ENCODE assay signal across 16 cellular contexts in the genomic region with DNA sequence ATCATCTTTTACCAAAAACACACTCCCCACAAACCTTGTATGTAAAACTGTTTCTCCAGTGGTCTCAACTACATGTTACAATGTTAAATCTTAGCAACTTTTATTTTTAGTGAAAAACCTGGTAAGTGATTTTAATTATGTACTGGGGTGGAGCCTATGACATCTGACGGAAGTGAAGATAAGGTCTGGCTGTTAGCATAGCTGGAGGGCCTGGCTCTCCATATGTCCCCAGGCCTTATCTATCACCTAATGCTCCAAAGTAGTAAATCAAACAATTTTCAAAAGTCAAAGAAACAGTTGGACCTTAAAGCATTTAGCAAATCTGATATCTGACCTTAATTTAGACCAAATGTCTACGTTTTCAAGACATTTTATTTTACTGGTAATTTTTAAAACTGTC.
"Had no signal": no experiment of that assay in that cellular context is flagged by ENCODE, and none has a peak within 500 bp of the region (broad histone marks: within the 10 kb centered on the region; RNA-seq: fewer than 3 reads in every experiment).

No MANE protein-coding gene starts in this region.

- H3K27ac Mint-ChIP-seq: activated naive CD4-positive, alpha-beta T cell treated with anti-CD3 and anti-CD28 coated beads, Interleukin-2, amount 50 U/mL, for 72 hours; naive B cell; neural progenitor cell; stimulated activated naive CD8-positive, alpha-beta T cell treated with anti-CD3 and anti-CD28 coated beads, Interleukin-15, Interleukin-2, amounts not matched to agents 100 ng/mL and 50 ng/mL, for 24 hours; T-helper 1 cell treated with Interleukin-12 subunit alpha and Interleukin-12 subunit beta and Interleukin-4 antibody, amounts not matched to agents 30 μg/mL and 1 μg/mL, for 36 hours had no signal

- H3K36me3 Mint-ChIP-seq: neural progenitor cell had no signal

- H3K9me3 Mint-ChIP-seq: stimulated activated naive CD8-positive, alpha-beta T cell treated with anti-CD3 and anti-CD28 coated beads, Interleukin-15, Interleukin-2, amounts not matched to agents 100 ng/mL and 50 ng/mL, for 24 hours had no signal

- H3K4me3 ChIP-seq: neural progenitor cell, prostate gland, right atrium auricular region, suprapubic skin, vagina had no signal

- H3K27ac ChIP-seq: neural progenitor cell, prostate gland, right atrium auricular region, suprapubic skin, vagina had no signal

- H3K4me2 ChIP-seq: neural progenitor cell had no signal

- H3K9me3 ChIP-seq: prostate gland, suprapubic skin, vagina had no signal

- H3K4me3 Mint-ChIP-seq: neural progenitor cell; stimulated activated naive CD8-positive, alpha-beta T cell treated with anti-CD3 and anti-CD28 coated beads, Interleukin-15, Interleukin-2, amounts not matched to agents 100 ng/mL and 50 ng/mL, for 24 hours; T-helper 1 cell treated with Interleukin-12 subunit alpha and Interleukin-12 subunit beta and Interleukin-4 antibody, amounts not matched to agents 30 μg/mL and 1 μg/mL, for 36 hours had no signal

- H3K27me3 ChIP-seq: neural progenitor cell, right atrium auricular region, suprapubic skin, vagina had no signal

- H2AFZ ChIP-seq: neural progenitor cell had no signal

- H3K9ac ChIP-seq: neural progenitor cell had no signal

- H3K36me3 ChIP-seq: neural progenitor cell, prostate gland, right atrium auricular region, suprapubic skin, vagina had no signal

- FAIRE-seq: endothelial cell of umbilical vein, keratinocyte had no signal

- DNase-seq: activated CD4-positive, alpha-beta T cell treated with anti-CD3 and anti-CD28 coated beads, Interleukin-2, amount 50 U/mL, for 4 hours; activated gamma-delta T cell treated with Interleukin-2 at 50 U/mL for 16 hours; dermis blood vessel endothelial cell; effector memory CD4-positive, alpha-beta T cell; naive B cell; trophoblast cell had no signal

- H3K4me1 ChIP-seq: neural progenitor cell, prostate gland, vagina had no signal
